In the genomic region with DNA sequence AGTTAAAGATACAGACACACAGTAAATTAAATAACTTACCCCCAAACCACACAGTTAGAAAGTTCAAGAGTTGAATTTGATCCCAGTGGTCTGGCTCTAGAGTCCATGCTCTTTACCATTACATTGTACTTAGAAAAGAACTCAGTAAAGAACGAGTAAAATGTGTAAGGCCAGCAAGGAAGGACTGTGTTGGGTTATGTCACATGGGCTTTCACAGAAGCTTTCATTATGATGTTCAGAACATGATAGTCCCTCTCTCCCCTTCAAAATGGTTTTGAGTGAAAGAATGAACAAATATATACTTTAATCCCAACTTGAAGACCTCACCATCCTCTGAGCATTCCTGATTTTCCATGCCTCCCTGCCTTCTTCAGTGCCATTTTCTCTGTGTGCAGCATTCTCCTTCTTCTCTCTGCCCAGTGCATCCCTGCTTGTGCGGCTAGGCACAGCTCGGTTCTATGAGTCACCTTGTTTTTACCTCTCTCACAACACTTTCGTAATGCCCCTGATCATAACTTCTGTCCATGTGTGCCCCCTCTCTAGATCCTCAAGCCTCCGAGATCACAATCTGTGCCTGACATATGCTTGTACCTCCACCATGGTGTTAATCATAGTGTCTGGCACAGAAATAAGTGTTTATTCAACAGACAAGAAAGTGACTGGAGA, we compare ENCODE assay signal across 11 cellular contexts. TPM values are rescaled to one million over a fixed set of nuclear protein-coding genes. Genes with fewer than 3 reads are reported as not detected.
DNase-seq lines count a peak whose midpoint lies in the region; ATAC-seq and TF ChIP-seq lines count a peak whose summit lies in the region.
"Had no signal": no experiment of that assay in that cellular context is flagged by ENCODE, and none has a peak within 500 bp of the region (broad histone marks: within the 10 kb centered on the region; RNA-seq: fewer than 3 reads in every experiment).

No MANE protein-coding gene starts in this region.

- POLR2A ChIA-PET in activated CD4-positive, alpha-beta memory T cell treated with anti-CD3 and anti-CD28 coated beads for 36 hours (lab: Charles Lee), result no interaction called here

- no peaks in the 10 kb centered on the region for H3K9me3 Mint-ChIP-seq in activated CD4-positive, alpha-beta memory T cell treated with anti-CD3 and anti-CD28 coated beads for 36 hours

- H3K4me3 ChIP-seq in GM08714 (ENCODE audit: low read length), result peak overlapping the region; percentile 46; the same call in 1 of the 2 replicates
- no peak overlapping the region for H3K4me3 ChIP-seq in choroid plexus epithelial cell (ENCODE audit: low read depth, low read length)
- H3K4me3 ChIP-seq: pancreas had no signal

- H3K4me1 Mint-ChIP-seq in activated CD4-positive, alpha-beta memory T cell treated with anti-CD3 and anti-CD28 coated beads for 36 hours (ENCODE audit: low read depth), result peaks cover 34% of the 10 kb centered on the region
- H3K4me1 Mint-ChIP-seq: WTC11 had no signal

- CTCF ChIA-PET in activated CD4-positive, alpha-beta memory T cell treated with anti-CD3 and anti-CD28 coated beads for 36 hours (lab: Charles Lee), result interaction anchor here (2.3 kb wide), 1 partner anchor 22 kb away, joined by 11 read pairs; a partner anchor contains a TSS

- ATAC-seq in GM21447 (IDR thresholded peaks at IDR 0.05; ENCODE audit: unreplicated experiment) (peak; percentile 28), HG03571 (IDR thresholded peaks at IDR 0.05; ENCODE audit: unreplicated experiment) (peak; percentile 18), HG03175 (IDR thresholded peaks at IDR 0.05; ENCODE audit: unreplicated experiment) (no peak)
- ATAC-seq: pancreas, WTC11 had no signal

- no peaks in the 10 kb centered on the region for H3K27me3 Mint-ChIP-seq in activated CD4-positive, alpha-beta memory T cell treated with anti-CD3 and anti-CD28 coated beads for 36 hours

- peak; percentile 23 for DNase-seq in choroid plexus epithelial cell (ENCODE audit: low read depth)
- DNase-seq in activated CD4-positive, alpha-beta memory T cell treated with anti-CD3 and anti-CD28 coated beads for 36 hours, result no peak
- DNase-seq in head of caudate nucleus, result no peak
- DNase-seq in NCI-H1092 (lab: John Stamatoyannopoulos, UW), result no peak
- DNase-seq: hypothalamus, pancreas had no signal

- H3K36me3 Mint-ChIP-seq in activated CD4-positive, alpha-beta memory T cell treated with anti-CD3 and anti-CD28 coated beads for 36 hours, result no peaks in the 10 kb centered on the region
- H3K36me3 Mint-ChIP-seq: WTC11 had no signal

- no peak overlapping the region for H3K27ac Mint-ChIP-seq in activated CD4-positive, alpha-beta memory T cell treated with anti-CD3 and anti-CD28 coated beads for 36 hours
- H3K27ac Mint-ChIP-seq: WTC11 had no signal

- no peak overlapping the region for H3K4me3 Mint-ChIP-seq in activated CD4-positive, alpha-beta memory T cell treated with anti-CD3 and anti-CD28 coated beads for 36 hours
- H3K4me3 Mint-ChIP-seq: WTC11 had no signal

- intact Hi-C loops in activated CD4-positive, alpha-beta memory T cell treated with anti-CD3 and anti-CD28 coated beads for 36 hours (cut with micrococcal nuclease), result no loop called here
- intact Hi-C loops in head of caudate nucleus (cut with DNase I), result no loop called here

- TF ChIP-seq CTCF in choroid plexus epithelial cell (conservative IDR thresholded peaks at IDR 0.05; ENCODE audit: low read depth, low read length), result no peak

RNA-seq across cellular contexts. Expression of a gene that starts 22.0 kb away (rescaled TPM):
- total RNA-seq in activated CD4-positive, alpha-beta memory T cell treated with anti-CD3 and anti-CD28 coated beads for 36 hours, result 1 to 10 TPM; 1.2 to 1.9 TPM
